Comparison of ENCODE assay signal across 12 cellular contexts in the genomic region with DNA sequence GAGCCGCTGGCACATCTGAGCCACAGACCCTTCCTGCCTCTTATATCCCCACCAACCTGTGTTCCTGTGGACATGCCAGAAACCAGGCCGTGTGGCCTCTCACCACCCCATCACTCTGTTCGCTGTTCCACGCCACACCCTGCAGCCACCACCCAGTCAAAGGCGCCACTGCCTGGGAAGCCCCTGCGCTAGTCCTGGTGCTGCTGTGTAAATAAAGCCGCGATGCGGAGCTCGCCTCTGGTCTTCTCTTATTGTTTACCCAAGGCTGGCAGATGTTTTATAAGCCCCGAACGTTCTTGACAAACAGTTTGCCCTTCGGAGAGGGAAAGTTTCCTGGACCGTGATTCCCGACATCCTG.
DNase-seq lines count a peak whose midpoint lies in the region; TF ChIP-seq lines count a peak whose summit lies in the region.
"Had no signal": no experiment of that assay in that cellular context is flagged by ENCODE, and none has a peak within 500 bp of the region (broad histone marks: within the 10 kb centered on the region; RNA-seq: fewer than 3 reads in every experiment).

No MANE protein-coding gene starts in this region.

- peak; percentile 79 for DNase-seq in NCI-H69 (lab: John Stamatoyannopoulos, UW)
- DNase-seq in esophagus muscularis mucosa (ENCODE audit: extremely low spot score) = no peak
- DNase-seq in sigmoid colon = peak; percentile 71
- no peak for DNase-seq in HK-2 (ENCODE audit: unreplicated experiment)
- DNase-seq in globus pallidus (ENCODE audit: low spot score) = no peak
- no peak for DNase-seq in NCI-H1694 treated with DMSO at 0.1 percent for 48 hours (lab: John Stamatoyannopoulos, UW)
- no peak for DNase-seq in middle frontal gyrus (ENCODE audit: extremely low spot score, low spot score)
- DNase-seq: activated T-cell treated with anti-CD3 and anti-CD28 coated beads, Interleukin-2, amount 50 U/mL, for 72 hours; Calu3; natural killer cell had no signal

- TF ChIP-seq EP300 in esophagus muscularis mucosa (IDR thresholded peaks at IDR 0.05) (no peak), sigmoid colon (IDR thresholded peaks at IDR 0.05) (no peak)

- H3K9me3 ChIP-seq in HEK293 (ENCODE audit: control insufficient read depth, insufficient read depth, low read depth, low read length) (no peaks in the 10 kb centered on the region), esophagus muscularis mucosa (no peaks in the 10 kb centered on the region), sigmoid colon (no peaks in the 10 kb centered on the region)

- H3K4me3 ChIP-seq in HEK293 (ENCODE audit: low read depth, low read length) (no peak overlapping the region), esophagus muscularis mucosa (peak overlapping the region; percentile 26 to 41 (median 32)), sigmoid colon (peak overlapping the region in 3 of 4 donors; percentile 3 to 15 (median 10))
- H3K4me3 ChIP-seq: cardiac muscle cell had no signal

- TF ChIP-seq POLR2A in esophagus muscularis mucosa (IDR thresholded peaks at IDR 0.05; ENCODE audit: low read depth) (no peak), sigmoid colon (IDR thresholded peaks at IDR 0.05) (no peak)

- H3K4me1 ChIP-seq in HEK293 (ENCODE audit: control insufficient read depth, insufficient read depth, low read length) (no peaks in the 10 kb centered on the region), esophagus muscularis mucosa (peaks cover 9 to 36% (median 33%) of the 10 kb centered on the region in 4 donors), sigmoid colon (peaks cover 0 to 59% (median 42%) of the 10 kb centered on the region in 4 donors)

- intact Hi-C loops in esophagus muscularis mucosa (cut with DNase I) = no loop called here
- intact Hi-C loops in sigmoid colon (cut with DNase I) = loop anchor here (5.0 to 10.0 kb wide), 4 partner anchors 61 to 542 kb away; partner anchors contain the start of gene LHPP

- WGBS in esophagus muscularis mucosa = 75% methylated on average over 15 of the region's 15 CpGs
- 14 to 48% methylated on average over 15 of the region's 15 CpGs for WGBS in sigmoid colon, 2 donors

- CTCF ChIA-PET in HEK293 (lab: Yijun Ruan, JAX) = interaction anchor here (1.1 kb wide), 1 partner anchor 219 kb away, joined by 3 read pairs; no protein-coding TSS in a partner anchor

- POLR2A ChIA-PET in HEK293 (lab: Yijun Ruan, JAX) = interaction anchor here (0.8 kb wide), 1 partner anchor 104 kb away, joined by 3 read pairs; the partner anchor contains the start of gene OAT

- no peaks in the 10 kb centered on the region for H3K27me3 ChIP-seq in esophagus muscularis mucosa
- H3K27me3 ChIP-seq in sigmoid colon = no peaks in the 10 kb centered on the region
- H3K27me3 ChIP-seq: cardiac muscle cell had no signal

- no peaks in the 10 kb centered on the region for H3K36me3 ChIP-seq in HEK293 (ENCODE audit: control insufficient read depth in 2 of 2, insufficient read depth in 1 of 2, low read length in 2 of 2)
- H3K36me3 ChIP-seq in esophagus muscularis mucosa = no peaks in the 10 kb centered on the region
- no peaks in the 10 kb centered on the region for H3K36me3 ChIP-seq in sigmoid colon
- H3K36me3 ChIP-seq: cardiac muscle cell had no signal

- no peak overlapping the region for H3K27ac ChIP-seq in HEK293 (ENCODE audit: extremely low read depth, low read depth, low read length)
- H3K27ac ChIP-seq in esophagus muscularis mucosa (replicated peaks in 1 of 4) = peak overlapping the region; percentile 44 to 56 (median 50)
- peak overlapping the region; percentile 23 to 92 (median 84) for H3K27ac ChIP-seq in sigmoid colon

- TF ChIP-seq CTCF in HEK293 (tag by site-specific recombination; IDR thresholded peaks at IDR 0.05) (no peak), esophagus muscularis mucosa (IDR thresholded peaks at IDR 0.05) (no peak), sigmoid colon (IDR thresholded peaks at IDR 0.05) (no peak)

TF ChIP-seq in HEK293, 187 proteins besides CTCF, POLR2A, EP300 and RAD21:
- peak; percentile 56 for TF ChIP-seq ZNF341 (tag by site-specific recombination; IDR thresholded peaks at IDR 0.05; ENCODE audit: low read depth)
- TF ChIP-seq ZNF174 (tag by site-specific recombination; IDR thresholded peaks at IDR 0.05) = no peak
- TF ChIP-seq KLF1 (tag by site-specific recombination; IDR thresholded peaks at IDR 0.05) = peak; percentile 69

Comparison
In these comparisons a context has a peak if more than half of its experiments do, and no peak if none do; other contexts are left out.
1. DNase-seq: peak in NCI-H69 (single experiment) and sigmoid colon (single experiment); none in esophagus muscularis mucosa (single experiment), HK-2 (single experiment), globus pallidus (single experiment), NCI-H1694 treated with DMSO at 0.1 percent for 48 hours (single experiment) and middle frontal gyrus (single experiment).